Comparison of ENCODE assay signal across 1 cellular context in genomic region chr20:19789009-19789408, GRCh38.
TF ChIP-seq lines count a peak whose summit lies in the region.

No MANE protein-coding gene starts in this region.

TF ChIP-seq in HCT116, 20 proteins besides CTCF, POLR2A, EP300 and RAD21 (continued from another document):
- TF ChIP-seq ZBTB33 (IDR thresholded peaks at IDR 0.05; ENCODE audit: extremely low read depth, insufficient replicate concordance, low read length) (no peak), EZH2 (IDR thresholded peaks at IDR 0.05) (no peak), EGR1 (IDR thresholded peaks at IDR 0.05; ENCODE audit: low read depth) (no peak), EZH2phosphoT487 (IDR thresholded peaks at IDR 0.05; ENCODE audit: borderline replicate concordance) (no peak), CEBPB (IDR thresholded peaks at IDR 0.05; ENCODE audit: low read depth) (no peak)
